ENCODE assay signal across 8 cellular contexts in genomic region chr2:171347158-171347557, GRCh38.
A peak's percentile ranks its signal among the peaks of the same experiment; 100 is the strongest.
DNase-seq lines count a peak whose midpoint lies in the region; FAIRE-seq and TF ChIP-seq lines count a peak whose summit lies in the region.

No MANE protein-coding gene starts in this region.

- POLR2A ChIA-PET in GM10248 (lab: Yijun Ruan, JAX): interaction anchor here (1.0 to 1.2 kb wide), 2 partner anchors 69 to 87 kb away, joined by 3 to 4 read pairs; partner anchors contain the start of genes DCAF17 and METTL8
- POLR2A ChIA-PET in Caco-2 (lab: Charles Lee): no interaction called here

- H3K4me1 Mint-ChIP-seq in Caco-2 (ENCODE audit: low read depth, unreplicated experiment): peaks cover 7% of the 10 kb centered on the region

- BruUV-seq in Caco-2 (replicated peaks; lab: Mats Ljungman, UMichigan): no TSS peak

- intact Hi-C loops in Caco-2 (cut with micrococcal nuclease; ENCODE audit: unreplicated experiment): loop anchor here (1.0 kb wide), 1 partner anchor 69 kb away; no protein-coding TSS in a partner anchor

- H3K36me3 ChIP-seq in Caco-2 (ENCODE audit: control insufficient read depth, insufficient read depth, low read length): no peaks in the 10 kb centered on the region

- no peak for TF ChIP-seq POLR2A in H54 (IDR thresholded peaks at IDR 0.05; ENCODE audit: low read depth, low read length)

- no peaks in the 10 kb centered on the region for H3K27me3 Mint-ChIP-seq in Caco-2 (ENCODE audit: insufficient read depth, unreplicated experiment)

- DNase-seq in GM10248 (ENCODE audit: extremely low spot score): peak; percentile 25
- DNase-seq in H54 (ENCODE audit: insufficient read length, low spot score): no peak
- DNase-seq in myocyte (ENCODE audit: low read depth): peak; percentile 88
- DNase-seq in NCI-H1694 treated with DMSO at 0.1 percent for 48 hours (lab: John Stamatoyannopoulos, UW): no peak
- DNase-seq in Caco-2: no peak
- DNase-seq in cerebellum (ENCODE audit: low spot score): no peak
- no peak for DNase-seq in medulla oblongata (ENCODE audit: extremely low spot score)

- H3K27ac ChIP-seq in VCaP: peak overlapping the region; percentile 72

- no peak overlapping the region for H3K4me3 ChIP-seq in Caco-2 (ENCODE audit: low read depth, low read length)

- H3K4me1 ChIP-seq in Caco-2: no peaks in the 10 kb centered on the region

- CTCF ChIA-PET in GM10248 (lab: Yijun Ruan, JAX): interaction anchor here (1.0 to 3.3 kb wide), 13 partner anchors 11 to 199 kb away, joined by 3 to 19 read pairs (median 4); no protein-coding TSS in a partner anchor
- CTCF ChIA-PET in Caco-2 (lab: Charles Lee): no interaction called here

- H3K36me3 Mint-ChIP-seq in Caco-2 (ENCODE audit: insufficient read depth, unreplicated experiment): no peaks in the 10 kb centered on the region

- TF ChIP-seq CTCF in GM10248 (IDR thresholded peaks at IDR 0.05; ENCODE audit: control extremely low read depth, extremely low read depth, low read depth, missing control alignments): peak; percentile 26
- TF ChIP-seq CTCF in VCaP (conservative IDR thresholded peaks at IDR 0.05): no peak
- TF ChIP-seq CTCF in Caco-2 (IDR thresholded peaks at IDR 0.05; ENCODE audit: insufficient read depth in 1 of 2, low read depth in 1 of 2, low read length in 1 of 2, severe bottlenecking in 1 of 2, unreplicated experiment in 1 of 2): no peak

- no peaks in the 10 kb centered on the region for H3K27me3 ChIP-seq in Caco-2 (replicated peaks; ENCODE audit: control insufficient read depth, insufficient read depth, low read length)

- no peaks in the 10 kb centered on the region for H3K9me3 ChIP-seq in Caco-2

- no peaks in the 10 kb centered on the region for H3K9me3 Mint-ChIP-seq in Caco-2 (ENCODE audit: unreplicated experiment)

- peak; percentile 70 for FAIRE-seq in H54 (lab: Jason Lieb, UNC)

- no peak overlapping the region for H3K4me3 Mint-ChIP-seq in Caco-2 (ENCODE audit: unreplicated experiment)

- no peak overlapping the region for H3K27ac Mint-ChIP-seq in Caco-2 (ENCODE audit: unreplicated experiment)

Comparison
In these comparisons a context has a peak if more than half of its experiments do, and no peak if none do; other contexts are left out.
1. DNase-seq: peak in GM10248 (single experiment) and myocyte (single experiment); none in H54 (single experiment), NCI-H1694 treated with DMSO at 0.1 percent for 48 hours (single experiment), Caco-2 (0 of 2), cerebellum (single experiment) and medulla oblongata (single experiment).